Comparison of ENCODE assay signal across 1 cellular context in the genomic region with DNA sequence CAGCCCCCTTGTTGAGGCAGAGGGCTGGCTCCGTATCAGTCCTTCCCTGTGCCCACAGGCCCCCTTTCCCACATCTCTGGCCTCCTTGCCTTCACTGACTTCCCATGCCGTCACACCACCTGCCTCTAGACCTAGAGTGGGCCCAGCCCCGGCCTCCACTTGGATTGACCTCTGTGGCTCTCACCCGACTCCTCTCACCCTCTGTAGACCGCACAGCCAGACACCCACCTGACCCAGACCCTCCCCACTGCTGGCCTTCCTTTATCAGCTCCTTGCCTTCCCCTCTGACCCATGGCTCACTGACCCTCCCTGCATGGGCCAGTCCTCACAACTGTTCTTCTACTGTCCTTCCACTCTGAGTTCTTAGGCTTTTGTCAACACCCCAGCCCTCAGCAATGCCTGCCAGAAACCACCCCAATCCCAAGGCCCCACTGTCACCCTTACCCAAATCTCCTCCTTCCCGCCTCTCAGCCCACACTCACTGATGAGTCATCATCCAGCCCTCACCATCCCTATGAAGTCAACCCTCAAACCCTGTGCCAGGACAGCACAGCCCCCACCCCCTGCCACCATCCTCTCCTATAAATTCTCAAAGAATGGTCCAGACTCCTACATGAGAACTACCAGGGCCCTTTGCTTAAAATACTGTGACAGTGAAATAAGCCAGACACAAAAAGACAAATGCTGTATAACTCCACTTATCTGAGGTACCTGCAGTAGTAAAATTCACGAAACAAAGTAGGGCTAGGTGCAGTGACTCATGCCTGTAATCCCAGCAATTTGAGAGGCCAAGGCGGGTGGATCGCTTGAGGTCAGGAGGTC.
TF ChIP-seq lines count a peak whose summit lies in the region.

No MANE protein-coding gene starts in this region.

TF ChIP-seq in HepG2, 621 proteins besides CTCF, POLR2A, EP300 and RAD21 (continued from another document and continues in another):
- TF ChIP-seq, protein P1, sequence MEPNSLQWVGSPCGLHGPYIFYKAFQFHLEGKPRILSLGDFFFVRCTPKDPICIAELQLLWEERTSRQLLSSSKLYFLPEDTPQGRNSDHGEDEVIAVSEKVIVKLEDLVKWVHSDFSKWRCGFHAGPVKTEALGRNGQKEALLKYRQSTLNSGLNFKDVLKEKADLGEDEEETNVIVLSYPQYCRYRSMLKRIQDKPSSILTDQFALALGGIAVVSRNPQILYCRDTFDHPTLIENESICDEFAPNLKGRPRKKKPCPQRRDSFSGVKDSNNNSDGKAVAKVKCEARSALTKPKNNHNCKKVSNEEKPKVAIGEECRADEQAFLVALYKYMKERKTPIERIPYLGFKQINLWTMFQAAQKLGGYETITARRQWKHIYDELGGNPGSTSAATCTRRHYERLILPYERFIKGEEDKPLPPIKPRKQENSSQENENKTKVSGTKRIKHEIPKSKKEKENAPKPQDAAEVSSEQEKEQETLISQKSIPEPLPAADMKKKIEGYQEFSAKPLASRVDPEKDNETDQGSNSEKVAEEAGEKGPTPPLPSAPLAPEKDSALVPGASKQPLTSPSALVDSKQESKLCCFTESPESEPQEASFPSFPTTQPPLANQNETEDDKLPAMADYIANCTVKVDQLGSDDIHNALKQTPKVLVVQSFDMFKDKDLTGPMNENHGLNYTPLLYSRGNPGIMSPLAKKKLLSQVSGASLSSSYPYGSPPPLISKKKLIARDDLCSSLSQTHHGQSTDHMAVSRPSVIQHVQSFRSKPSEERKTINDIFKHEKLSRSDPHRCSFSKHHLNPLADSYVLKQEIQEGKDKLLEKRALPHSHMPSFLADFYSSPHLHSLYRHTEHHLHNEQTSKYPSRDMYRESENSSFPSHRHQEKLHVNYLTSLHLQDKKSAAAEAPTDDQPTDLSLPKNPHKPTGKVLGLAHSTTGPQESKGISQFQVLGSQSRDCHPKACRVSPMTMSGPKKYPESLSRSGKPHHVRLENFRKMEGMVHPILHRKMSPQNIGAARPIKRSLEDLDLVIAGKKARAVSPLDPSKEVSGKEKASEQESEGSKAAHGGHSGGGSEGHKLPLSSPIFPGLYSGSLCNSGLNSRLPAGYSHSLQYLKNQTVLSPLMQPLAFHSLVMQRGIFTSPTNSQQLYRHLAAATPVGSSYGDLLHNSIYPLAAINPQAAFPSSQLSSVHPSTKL (CRISPR knock-in tag; IDR thresholded peaks at IDR 0.05): peak; percentile 38; the same call in 1 of the 2 replicates
- TF ChIP-seq NR2F2 (IDR thresholded peaks at IDR 0.05; ENCODE audit: borderline replicate concordance, low read depth) (0 out of 2 replicates have a peak, but pooled peaks have one; percentile 39), GFI1 (CRISPR knock-in tag; IDR thresholded peaks at IDR 0.05; ENCODE audit: borderline replicate concordance) (peak; percentile 36; the same call in 1 of the 2 replicates), MED1 (CRISPR knock-in tag; IDR thresholded peaks at IDR 0.05) (peak; percentile 36; the same call in 1 of the 2 replicates), GATAD1 (CRISPR knock-in tag; IDR thresholded peaks at IDR 0.05) (peak; percentile 23; the same call in 1 of the 2 replicates), NR2F6 (IDR thresholded peaks at IDR 0.05) (peak; percentile 92), NR2F6 (CRISPR knock-in tag; IDR thresholded peaks at IDR 0.05) (peak; percentile 91), NRL (CRISPR knock-in tag; IDR thresholded peaks at IDR 0.05; ENCODE audit: borderline replicate concordance) (0 out of 2 replicates have a peak, but pooled peaks have one; percentile 23), ZNF841 (CRISPR knock-in tag; IDR thresholded peaks at IDR 0.05; ENCODE audit: borderline replicate concordance) (no peak), RXRA (CRISPR knock-in tag; IDR thresholded peaks at IDR 0.05) (peak; percentile 20; the same call in 1 of the 2 replicates), CREB1 (IDR thresholded peaks at IDR 0.05) (peak; percentile 31; the same call in 1 of the 2 replicates), CREB1 (CRISPR knock-in tag; IDR thresholded peaks at IDR 0.05) (no peak), FOSL2 (CRISPR knock-in tag; IDR thresholded peaks at IDR 0.05) (peak; percentile 88), SAP130 (CRISPR knock-in tag; IDR thresholded peaks at IDR 0.05; ENCODE audit: low read depth) (0 out of 2 replicates have a peak, but pooled peaks have one; percentile 16), HMG20A (CRISPR knock-in tag; IDR thresholded peaks at IDR 0.05; ENCODE audit: borderline replicate concordance) (0 out of 2 replicates have a peak, but pooled peaks have one; percentile 21), ASH2L (IDR thresholded peaks at IDR 0.05; ENCODE audit: insufficient read length, low read depth, low read length) (no peak), ZNF205 (CRISPR knock-in tag; IDR thresholded peaks at IDR 0.05) (0 out of 2 replicates have a peak, but pooled peaks have one; percentile 24), ZNF746 (CRISPR knock-in tag; IDR thresholded peaks at IDR 0.05) (peak; percentile 45; the same call in 1 of the 2 replicates), JUND (CRISPR knock-in tag; IDR thresholded peaks at IDR 0.05) (peak; percentile 73), SALL1 (CRISPR knock-in tag; IDR thresholded peaks at IDR 0.05) (peak; percentile 34; the same call in 1 of the 2 replicates), NR2F1 (CRISPR knock-in tag; IDR thresholded peaks at IDR 0.05) (peak; percentile 71 to 78; a peak in 3 of 4 replicates), SCMH1 (CRISPR knock-in tag; IDR thresholded peaks at IDR 0.05; ENCODE audit: borderline replicate concordance) (no peak), HNF4A (CRISPR knock-in tag; IDR thresholded peaks at IDR 0.05) (peak; percentile 12; the same call in 1 of the 2 replicates), ZNF350 (CRISPR knock-in tag; IDR thresholded peaks at IDR 0.05; ENCODE audit: borderline replicate concordance, low read depth) (0 out of 2 replicates have a peak, but pooled peaks have one; percentile 28), ATF7-NPFF (CRISPR knock-in tag; IDR thresholded peaks at IDR 0.05; ENCODE audit: low read depth) (no peak)
- TF ChIP-seq, protein P2, sequence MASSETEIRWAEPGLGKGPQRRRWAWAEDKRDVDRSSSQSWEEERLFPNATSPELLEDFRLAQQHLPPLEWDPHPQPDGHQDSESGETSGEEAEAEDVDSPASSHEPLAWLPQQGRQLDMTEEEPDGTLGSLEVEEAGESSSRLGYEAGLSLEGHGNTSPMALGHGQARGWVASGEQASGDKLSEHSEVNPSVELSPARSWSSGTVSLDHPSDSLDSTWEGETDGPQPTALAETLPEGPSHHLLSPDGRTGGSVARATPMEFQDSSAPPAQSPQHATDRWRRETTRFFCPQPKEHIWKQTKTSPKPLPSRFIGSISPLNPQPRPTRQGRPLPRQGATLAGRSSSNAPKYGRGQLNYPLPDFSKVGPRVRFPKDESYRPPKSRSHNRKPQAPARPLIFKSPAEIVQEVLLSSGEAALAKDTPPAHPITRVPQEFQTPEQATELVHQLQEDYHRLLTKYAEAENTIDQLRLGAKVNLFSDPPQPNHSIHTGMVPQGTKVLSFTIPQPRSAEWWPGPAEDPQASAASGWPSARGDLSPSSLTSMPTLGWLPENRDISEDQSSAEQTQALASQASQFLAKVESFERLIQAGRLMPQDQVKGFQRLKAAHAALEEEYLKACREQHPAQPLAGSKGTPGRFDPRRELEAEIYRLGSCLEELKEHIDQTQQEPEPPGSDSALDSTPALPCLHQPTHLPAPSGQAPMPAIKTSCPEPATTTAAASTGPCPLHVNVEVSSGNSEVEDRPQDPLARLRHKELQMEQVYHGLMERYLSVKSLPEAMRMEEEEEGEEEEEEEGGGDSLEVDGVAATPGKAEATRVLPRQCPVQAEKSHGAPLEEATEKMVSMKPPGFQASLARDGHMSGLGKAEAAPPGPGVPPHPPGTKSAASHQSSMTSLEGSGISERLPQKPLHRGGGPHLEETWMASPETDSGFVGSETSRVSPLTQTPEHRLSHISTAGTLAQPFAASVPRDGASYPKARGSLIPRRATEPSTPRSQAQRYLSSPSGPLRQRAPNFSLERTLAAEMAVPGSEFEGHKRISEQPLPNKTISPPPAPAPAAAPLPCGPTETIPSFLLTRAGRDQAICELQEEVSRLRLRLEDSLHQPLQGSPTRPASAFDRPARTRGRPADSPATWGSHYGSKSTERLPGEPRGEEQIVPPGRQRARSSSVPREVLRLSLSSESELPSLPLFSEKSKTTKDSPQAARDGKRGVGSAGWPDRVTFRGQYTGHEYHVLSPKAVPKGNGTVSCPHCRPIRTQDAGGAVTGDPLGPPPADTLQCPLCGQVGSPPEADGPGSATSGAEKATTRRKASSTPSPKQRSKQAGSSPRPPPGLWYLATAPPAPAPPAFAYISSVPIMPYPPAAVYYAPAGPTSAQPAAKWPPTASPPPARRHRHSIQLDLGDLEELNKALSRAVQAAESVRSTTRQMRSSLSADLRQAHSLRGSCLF (CRISPR knock-in tag; IDR thresholded peaks at IDR 0.05; ENCODE audit: borderline replicate concordance): no peak
- TF ChIP-seq, protein P3, sequence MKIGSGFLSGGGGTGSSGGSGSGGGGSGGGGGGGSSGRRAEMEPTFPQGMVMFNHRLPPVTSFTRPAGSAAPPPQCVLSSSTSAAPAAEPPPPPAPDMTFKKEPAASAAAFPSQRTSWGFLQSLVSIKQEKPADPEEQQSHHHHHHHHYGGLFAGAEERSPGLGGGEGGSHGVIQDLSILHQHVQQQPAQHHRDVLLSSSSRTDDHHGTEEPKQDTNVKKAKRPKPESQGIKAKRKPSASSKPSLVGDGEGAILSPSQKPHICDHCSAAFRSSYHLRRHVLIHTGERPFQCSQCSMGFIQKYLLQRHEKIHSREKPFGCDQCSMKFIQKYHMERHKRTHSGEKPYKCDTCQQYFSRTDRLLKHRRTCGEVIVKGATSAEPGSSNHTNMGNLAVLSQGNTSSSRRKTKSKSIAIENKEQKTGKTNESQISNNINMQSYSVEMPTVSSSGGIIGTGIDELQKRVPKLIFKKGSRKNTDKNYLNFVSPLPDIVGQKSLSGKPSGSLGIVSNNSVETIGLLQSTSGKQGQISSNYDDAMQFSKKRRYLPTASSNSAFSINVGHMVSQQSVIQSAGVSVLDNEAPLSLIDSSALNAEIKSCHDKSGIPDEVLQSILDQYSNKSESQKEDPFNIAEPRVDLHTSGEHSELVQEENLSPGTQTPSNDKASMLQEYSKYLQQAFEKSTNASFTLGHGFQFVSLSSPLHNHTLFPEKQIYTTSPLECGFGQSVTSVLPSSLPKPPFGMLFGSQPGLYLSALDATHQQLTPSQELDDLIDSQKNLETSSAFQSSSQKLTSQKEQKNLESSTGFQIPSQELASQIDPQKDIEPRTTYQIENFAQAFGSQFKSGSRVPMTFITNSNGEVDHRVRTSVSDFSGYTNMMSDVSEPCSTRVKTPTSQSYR (CRISPR knock-in tag; IDR thresholded peaks at IDR 0.05; ENCODE audit: borderline replicate concordance): 0 out of 2 replicates have a peak, but pooled peaks have one; percentile 8
- TF ChIP-seq, protein P4, sequence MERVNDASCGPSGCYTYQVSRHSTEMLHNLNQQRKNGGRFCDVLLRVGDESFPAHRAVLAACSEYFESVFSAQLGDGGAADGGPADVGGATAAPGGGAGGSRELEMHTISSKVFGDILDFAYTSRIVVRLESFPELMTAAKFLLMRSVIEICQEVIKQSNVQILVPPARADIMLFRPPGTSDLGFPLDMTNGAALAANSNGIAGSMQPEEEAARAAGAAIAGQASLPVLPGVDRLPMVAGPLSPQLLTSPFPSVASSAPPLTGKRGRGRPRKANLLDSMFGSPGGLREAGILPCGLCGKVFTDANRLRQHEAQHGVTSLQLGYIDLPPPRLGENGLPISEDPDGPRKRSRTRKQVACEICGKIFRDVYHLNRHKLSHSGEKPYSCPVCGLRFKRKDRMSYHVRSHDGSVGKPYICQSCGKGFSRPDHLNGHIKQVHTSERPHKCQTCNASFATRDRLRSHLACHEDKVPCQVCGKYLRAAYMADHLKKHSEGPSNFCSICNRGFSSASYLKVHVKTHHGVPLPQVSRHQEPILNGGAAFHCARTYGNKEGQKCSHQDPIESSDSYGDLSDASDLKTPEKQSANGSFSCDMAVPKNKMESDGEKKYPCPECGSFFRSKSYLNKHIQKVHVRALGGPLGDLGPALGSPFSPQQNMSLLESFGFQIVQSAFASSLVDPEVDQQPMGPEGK (CRISPR knock-in tag; IDR thresholded peaks at IDR 0.05): peak; percentile 29; the same call in 1 of the 2 replicates
- TF ChIP-seq, protein P5, sequence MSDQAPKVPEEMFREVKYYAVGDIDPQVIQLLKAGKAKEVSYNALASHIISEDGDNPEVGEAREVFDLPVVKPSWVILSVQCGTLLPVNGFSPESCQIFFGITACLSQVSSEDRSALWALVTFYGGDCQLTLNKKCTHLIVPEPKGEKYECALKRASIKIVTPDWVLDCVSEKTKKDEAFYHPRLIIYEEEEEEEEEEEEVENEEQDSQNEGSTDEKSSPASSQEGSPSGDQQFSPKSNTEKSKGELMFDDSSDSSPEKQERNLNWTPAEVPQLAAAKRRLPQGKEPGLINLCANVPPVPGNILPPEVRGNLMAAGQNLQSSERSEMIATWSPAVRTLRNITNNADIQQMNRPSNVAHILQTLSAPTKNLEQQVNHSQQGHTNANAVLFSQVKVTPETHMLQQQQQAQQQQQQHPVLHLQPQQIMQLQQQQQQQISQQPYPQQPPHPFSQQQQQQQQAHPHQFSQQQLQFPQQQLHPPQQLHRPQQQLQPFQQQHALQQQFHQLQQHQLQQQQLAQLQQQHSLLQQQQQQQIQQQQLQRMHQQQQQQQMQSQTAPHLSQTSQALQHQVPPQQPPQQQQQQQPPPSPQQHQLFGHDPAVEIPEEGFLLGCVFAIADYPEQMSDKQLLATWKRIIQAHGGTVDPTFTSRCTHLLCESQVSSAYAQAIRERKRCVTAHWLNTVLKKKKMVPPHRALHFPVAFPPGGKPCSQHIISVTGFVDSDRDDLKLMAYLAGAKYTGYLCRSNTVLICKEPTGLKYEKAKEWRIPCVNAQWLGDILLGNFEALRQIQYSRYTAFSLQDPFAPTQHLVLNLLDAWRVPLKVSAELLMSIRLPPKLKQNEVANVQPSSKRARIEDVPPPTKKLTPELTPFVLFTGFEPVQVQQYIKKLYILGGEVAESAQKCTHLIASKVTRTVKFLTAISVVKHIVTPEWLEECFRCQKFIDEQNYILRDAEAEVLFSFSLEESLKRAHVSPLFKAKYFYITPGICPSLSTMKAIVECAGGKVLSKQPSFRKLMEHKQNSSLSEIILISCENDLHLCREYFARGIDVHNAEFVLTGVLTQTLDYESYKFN (CRISPR knock-in tag; conservative IDR thresholded peaks at IDR 0.05): peak; percentile 39; the same call in 1 of the 2 replicates
- TF ChIP-seq, protein P6, sequence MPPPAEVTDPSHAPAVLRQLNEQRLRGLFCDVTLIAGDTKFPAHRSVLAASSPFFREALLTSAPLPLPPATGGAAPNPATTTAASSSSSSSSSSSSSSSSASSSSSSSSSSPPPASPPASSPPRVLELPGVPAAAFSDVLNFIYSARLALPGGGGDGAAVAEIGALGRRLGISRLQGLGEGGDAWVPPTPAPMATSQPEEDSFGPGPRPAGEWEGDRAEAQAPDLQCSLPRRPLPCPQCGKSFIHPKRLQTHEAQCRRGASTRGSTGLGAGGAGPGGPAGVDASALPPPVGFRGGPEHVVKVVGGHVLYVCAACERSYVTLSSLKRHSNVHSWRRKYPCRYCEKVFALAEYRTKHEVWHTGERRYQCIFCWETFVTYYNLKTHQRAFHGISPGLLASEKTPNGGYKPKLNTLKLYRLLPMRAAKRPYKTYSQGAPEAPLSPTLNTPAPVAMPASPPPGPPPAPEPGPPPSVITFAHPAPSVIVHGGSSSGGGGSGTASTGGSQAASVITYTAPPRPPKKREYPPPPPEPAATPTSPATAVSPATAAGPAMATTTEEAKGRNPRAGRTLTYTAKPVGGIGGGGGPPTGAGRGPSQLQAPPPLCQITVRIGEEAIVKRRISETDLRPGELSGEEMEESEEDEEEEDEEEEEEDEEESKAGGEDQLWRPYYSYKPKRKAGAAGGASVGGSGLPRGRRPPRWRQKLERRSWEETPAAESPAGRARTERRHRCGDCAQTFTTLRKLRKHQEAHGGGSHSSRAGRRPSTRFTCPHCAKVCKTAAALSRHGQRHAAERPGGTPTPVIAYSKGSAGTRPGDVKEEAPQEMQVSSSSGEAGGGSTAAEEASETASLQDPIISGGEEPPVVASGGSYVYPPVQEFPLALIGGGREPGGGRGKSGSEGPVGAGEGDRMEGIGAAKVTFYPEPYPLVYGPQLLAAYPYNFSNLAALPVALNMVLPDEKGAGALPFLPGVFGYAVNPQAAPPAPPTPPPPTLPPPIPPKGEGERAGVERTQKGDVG (CRISPR knock-in tag; IDR thresholded peaks at IDR 0.05; ENCODE audit: borderline replicate concordance): 0 out of 2 replicates have a peak, but pooled peaks have one; percentile 47
